ENCODE assay signal across 17 cellular contexts in the genomic region with DNA sequence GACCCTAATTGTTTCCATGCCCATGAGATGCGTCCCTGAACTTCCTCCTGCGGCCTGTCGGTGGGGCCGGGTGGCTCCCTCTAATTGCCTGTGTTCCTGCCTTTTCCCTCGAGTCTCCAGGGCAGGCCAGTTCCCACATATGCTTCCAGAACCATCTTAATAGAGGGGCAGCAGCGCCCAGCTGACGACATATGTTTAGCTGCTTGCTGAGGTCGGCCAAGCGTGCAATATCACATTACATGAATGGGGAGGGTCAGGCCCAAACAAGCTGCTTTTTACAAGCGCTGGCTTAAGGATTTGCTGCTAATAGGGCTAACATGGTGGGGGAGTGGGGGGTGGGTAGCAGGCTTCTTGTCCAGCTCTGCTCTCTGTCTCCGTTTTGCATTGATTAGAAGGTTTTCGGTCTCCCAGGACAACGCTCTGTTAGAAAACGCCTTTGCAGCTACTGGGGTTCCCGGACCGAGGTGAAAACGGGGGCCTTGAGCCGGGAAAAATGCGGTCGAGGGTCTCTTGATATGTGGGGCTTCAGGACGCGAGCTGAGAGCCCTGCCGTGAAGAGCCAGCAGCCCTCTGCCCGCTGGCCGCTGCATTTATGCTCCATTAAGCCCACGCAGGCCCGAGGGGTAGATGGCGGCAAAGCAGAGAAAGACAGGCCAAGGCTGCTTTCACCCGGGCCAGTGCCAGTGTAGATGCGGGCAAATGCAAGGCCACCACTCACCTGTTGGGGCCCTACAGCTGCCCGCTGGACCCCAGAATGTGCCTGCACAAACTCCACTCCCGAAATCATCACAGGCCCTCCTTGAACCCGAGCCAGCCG.
DNase-seq lines count a peak whose midpoint lies in the region; FAIRE-seq and TF ChIP-seq lines count a peak whose summit lies in the region.
"Had no signal": no experiment of that assay in that cellular context is flagged by ENCODE, and none has a peak within 500 bp of the region (broad histone marks: within the 10 kb centered on the region; RNA-seq: fewer than 3 reads in every experiment).

No MANE protein-coding gene starts in this region.

- H3K79me1 ChIP-seq in H1 (ENCODE audit: low read depth, low read length) = no peaks in the 10 kb centered on the region

- no peak overlapping the region for H3K23ac ChIP-seq in H1 (ENCODE audit: insufficient read length)

- H3K9ac ChIP-seq in H1 (replicated peaks in 1 of 4; ENCODE audit: extremely low read depth in 1 of 4, low read depth in 3 of 4, low read length in 3 of 4) (no peak overlapping the region), smooth muscle cell (ENCODE audit: low read depth) (no peak overlapping the region)

- POLR2A ChIA-PET in H1 (lab: Charles Lee; ENCODE audit: partially characterized antibody) = no interaction called here

- no peak for TF ChIP-seq POLR2A in H1 (IDR thresholded peaks at IDR 0.05; ENCODE audit: control extremely low read depth in 1 of 2, low read depth in 2 of 2, low read length in 2 of 2)

- H3K36me3 ChIP-seq in H1 (ENCODE audit: control insufficient read depth in 2 of 4, insufficient read depth in 4 of 4, low read length in 3 of 4) = no peaks in the 10 kb centered on the region
- H3K36me3 ChIP-seq in smooth muscle cell (ENCODE audit: low read depth) = no peaks in the 10 kb centered on the region
- H3K36me3 ChIP-seq: gastroesophageal sphincter had no signal

- no peak overlapping the region for H3K4me2 ChIP-seq in H1 (ENCODE audit: insufficient read depth in 1 of 2, low read depth in 2 of 2, low read length in 2 of 2)
- H3K4me2 ChIP-seq in smooth muscle cell = peak overlapping the region; percentile 48

- no peak overlapping the region for H3K4me3 ChIP-seq in H1 (ENCODE audit: extremely low read depth in 1 of 4, insufficient read depth in 2 of 4, low read depth in 3 of 4, low read length in 4 of 4)
- H3K4me3 ChIP-seq in smooth muscle cell = no peak overlapping the region
- H3K4me3 ChIP-seq: gastroesophageal sphincter had no signal

- no peak overlapping the region for H4K5ac ChIP-seq in H1 (ENCODE audit: insufficient read length, low read depth, low read length)

- H2AK5ac ChIP-seq in H1 (ENCODE audit: low read depth, low read length) = no peak overlapping the region; the same call in 1 of the 2 replicates

- CTCF ChIA-PET in H1 (lab: Charles Lee; ENCODE audit: partially characterized antibody) = interaction anchor here (0.7 to 2.1 kb wide), 10 partner anchors 9 to 195 kb away, joined by 3 to 11 read pairs (median 4); no protein-coding TSS in a partner anchor

- peak overlapping the region; percentile 63; the same call in 1 of the 2 replicates for H3K18ac ChIP-seq in H1 (ENCODE audit: extremely low read depth, low read length)

- peak overlapping the region; percentile 66; the same call in 1 of the 2 replicates for H2BK15ac ChIP-seq in H1 (ENCODE audit: low read length)

- H3K27ac ChIP-seq in H1 (ENCODE audit: low read depth, low read length) (no peak overlapping the region; the same call in 1 of the 2 replicates), smooth muscle cell (ENCODE audit: low read depth) (no peak overlapping the region)
- H3K27ac ChIP-seq: gastroesophageal sphincter had no signal

- H2BK12ac ChIP-seq in H1 (ENCODE audit: low read depth, low read length) = peak overlapping the region; percentile 69; the same call in 1 of the 2 replicates

- TF ChIP-seq CTCF in H1 (IDR thresholded peaks at IDR 0.05; ENCODE audit: control extremely low read depth in 1 of 3, insufficient read depth in 1 of 3, low read depth in 1 of 3, low read length in 3 of 3) = peak in 2 of 3 experiments; percentile 29 to 36; a peak in 3 of 4 replicates
- TF ChIP-seq CTCF in smooth muscle cell (IDR thresholded peaks at IDR 0.05; ENCODE audit: borderline replicate concordance, insufficient read depth, poor library complexity, severe bottlenecking) = no peak
- no peak for TF ChIP-seq CTCF in D721Med (IDR thresholded peaks at IDR 0.05; ENCODE audit: insufficient read depth, missing control alignments)

- H3K4me1 ChIP-seq in H1 (replicated peaks in 1 of 4; ENCODE audit: control insufficient read depth in 3 of 4, insufficient read depth in 4 of 4, low read length in 3 of 4) = peaks cover 0 to 15% (median 6%) of the 10 kb centered on the region in 4 experiments; a peak in 3 of 7 replicates
- H3K4me1 ChIP-seq in smooth muscle cell (ENCODE audit: low read depth) = peaks cover 14% of the 10 kb centered on the region
- H3K4me1 ChIP-seq: gastroesophageal sphincter had no signal

- peak; percentile 6 to 27; a peak in 1 of 4 replicates for TF ChIP-seq RAD21 in H1 (IDR thresholded peaks at IDR 0.05 in 1 of 2, conservative IDR thresholded peaks at IDR 0.05 in 1 of 2; ENCODE audit: low read depth in 2 of 2, low read length in 2 of 2)

- H2BK20ac ChIP-seq in H1 (ENCODE audit: low read length) = 0 out of 2 replicates have a peak overlapping the region, but pooled peaks have one; percentile 52

- peaks cover 7% of the 10 kb centered on the region for H3F3A ChIP-seq in smooth muscle cell (ENCODE audit: low read depth)

- no peak overlapping the region for H3K56ac ChIP-seq in H1 (replicated peaks; ENCODE audit: insufficient read length, low read depth, low read length)

- DNase-seq in NCI-H1417 (lab: John Stamatoyannopoulos, UW) = peak; percentile 4 to 77 (median 41)
- DNase-seq in NCI-H1417 treated with DMSO at 0.1 percent for 48 hours (lab: John Stamatoyannopoulos, UW) = no peak
- peak; percentile 93 to 97 for DNase-seq in NCI-H524 (lab: John Stamatoyannopoulos, UW)
- no peak for DNase-seq in H1 (ENCODE audit: low read depth in 1 of 2, low spot score in 2 of 2)
- DNase-seq in smooth muscle cell (lab: John Stamatoyannopoulos, UW; ENCODE audit: unreplicated experiment) = no peak
- no peak for DNase-seq in D721Med (ENCODE audit: insufficient read length, low spot score)
- no peak for DNase-seq in mesenteric fat pad (ENCODE audit: low spot score)
- no peak for DNase-seq in NOMO-1 treated with DMSO at 0.1 percent for 48 hours (lab: John Stamatoyannopoulos, UW; ENCODE audit: unreplicated experiment)
- DNase-seq: 8988T; activated CD4-positive, alpha-beta T cell treated with anti-CD3 and anti-CD28 coated beads, Interleukin-2, amount 50 U/mL, for 1 hour; activated naive CD4-positive, alpha-beta T cell treated with anti-CD3 and anti-CD28 coated beads for 36 hours; cortex of kidney; GDM1; IMR-90; left colon; NCI-H510A had no signal

- FAIRE-seq in H1 (lab: Jason Lieb, UNC) (no peak), D721Med (lab: Jason Lieb, UNC) (no peak)

- H2BK5ac ChIP-seq in H1 (ENCODE audit: low read depth, low read length) = 0 out of 2 replicates have a peak overlapping the region, but pooled peaks have one; percentile 60

- no peaks in the 10 kb centered on the region for H4K20me1 ChIP-seq in H1 (replicated peaks in 1 of 2; ENCODE audit: control insufficient read depth in 1 of 2, insufficient read depth in 2 of 2, low read length in 2 of 2)
- H4K20me1 ChIP-seq in smooth muscle cell (ENCODE audit: low read depth) = no peaks in the 10 kb centered on the region

- 87% methylated on average over 31 of the region's 34 CpGs; no CpG with 5 or more reads in 1 of the 2 experiments for WGBS in H1 (ENCODE audit: extremely low coverage in 1 of 2, insufficient coverage in 1 of 2, insufficient read length in 1 of 2, insufficient replicate concordance in 2 of 2, low coverage in 1 of 2, low lambda C conversion rate in 2 of 2, missing lambda C conversion rate in 1 of 2), 2 experiments
- WGBS in smooth muscle cell (ENCODE audit: low lambda C conversion rate) = 64% methylated on average over 34 of the region's 34 CpGs

- no peak overlapping the region for H4K8ac ChIP-seq in H1 (ENCODE audit: extremely low read depth, insufficient read depth, low read length)

- H3K79me2 ChIP-seq in H1 (ENCODE audit: control insufficient read depth in 1 of 2, insufficient read depth in 2 of 2, low read length in 2 of 2) (no peaks in the 10 kb centered on the region), smooth muscle cell (ENCODE audit: low read depth) (no peaks in the 10 kb centered on the region)

- TF ChIP-seq EP300 in H1 (IDR thresholded peaks at IDR 0.05; ENCODE audit: borderline replicate concordance in 1 of 2, low read depth in 2 of 2, low read length in 2 of 2) = no peak

- H3K9me3 ChIP-seq in H1 (ENCODE audit: insufficient read depth in 2 of 2, low read depth in 1 of 2, low read length in 1 of 2) = no peaks in the 10 kb centered on the region
- no peaks in the 10 kb centered on the region for H3K9me3 ChIP-seq in smooth muscle cell (replicated peaks; ENCODE audit: low read depth)

- no peak overlapping the region for H2BK120ac ChIP-seq in H1 (replicated peaks; ENCODE audit: low read depth, low read length)

- H4K91ac ChIP-seq in H1 (replicated peaks; ENCODE audit: insufficient read length, low read length) = peak overlapping the region; percentile 18

- H2AFZ ChIP-seq in H1 (ENCODE audit: low read length) = no peak overlapping the region; the same call in 1 of the 2 replicates
- H2AFZ ChIP-seq in smooth muscle cell (ENCODE audit: low read depth) = peak overlapping the region; percentile 87

- H3K23me2 ChIP-seq in H1 (ENCODE audit: low read depth, low read length) = no peaks in the 10 kb centered on the region

- H3K14ac ChIP-seq in H1 (ENCODE audit: insufficient read length) = no peak overlapping the region

- H3K27me3 ChIP-seq in H1 (replicated peaks in 1 of 4; ENCODE audit: control insufficient read depth in 3 of 4, extremely low read depth in 1 of 4, insufficient read depth in 3 of 4, low read length in 3 of 4) (peaks cover 0 to under 1% (median 0%) of the 10 kb centered on the region in 4 experiments; a peak in 1 of 7 replicates), smooth muscle cell (ENCODE audit: low read depth) (no peaks in the 10 kb centered on the region)

- no peak overlapping the region for H3K4ac ChIP-seq in H1 (replicated peaks; ENCODE audit: insufficient read length, low read depth, low read length)

TF ChIP-seq in H1, 55 proteins besides CTCF, POLR2A, EP300 and RAD21:
- no peak for TF ChIP-seq TCF12 (IDR thresholded peaks at IDR 0.05; ENCODE audit: low read depth, low read length)
- TF ChIP-seq, protein P1, sequence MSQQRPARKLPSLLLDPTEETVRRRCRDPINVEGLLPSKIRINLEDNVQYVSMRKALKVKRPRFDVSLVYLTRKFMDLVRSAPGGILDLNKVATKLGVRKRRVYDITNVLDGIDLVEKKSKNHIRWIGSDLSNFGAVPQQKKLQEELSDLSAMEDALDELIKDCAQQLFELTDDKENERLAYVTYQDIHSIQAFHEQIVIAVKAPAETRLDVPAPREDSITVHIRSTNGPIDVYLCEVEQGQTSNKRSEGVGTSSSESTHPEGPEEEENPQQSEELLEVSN (IDR thresholded peaks at IDR 0.05) = peak; percentile 46; the same call in 1 of the 2 replicates
- no peak for TF ChIP-seq SRF (IDR thresholded peaks at IDR 0.05; ENCODE audit: low read depth, low read length)

Comparison
In these comparisons a context has a peak if more than half of its experiments do, and no peak if none do; other contexts are left out.
1. DNase-seq: peak in NCI-H1417 (3 of 3) and NCI-H524 (2 of 2); none in NCI-H1417 treated with DMSO at 0.1 percent for 48 hours (single experiment), H1 (0 of 2), smooth muscle cell (single experiment), D721Med (single experiment), mesenteric fat pad (single experiment) and NOMO-1 treated with DMSO at 0.1 percent for 48 hours (single experiment).
2. CTCF ChIP-seq: peak in H1 (2 of 3); none in smooth muscle cell (single experiment) and D721Med (single experiment).